8 cellular contexts compared by ENCODE assay signal in the genomic region with DNA sequence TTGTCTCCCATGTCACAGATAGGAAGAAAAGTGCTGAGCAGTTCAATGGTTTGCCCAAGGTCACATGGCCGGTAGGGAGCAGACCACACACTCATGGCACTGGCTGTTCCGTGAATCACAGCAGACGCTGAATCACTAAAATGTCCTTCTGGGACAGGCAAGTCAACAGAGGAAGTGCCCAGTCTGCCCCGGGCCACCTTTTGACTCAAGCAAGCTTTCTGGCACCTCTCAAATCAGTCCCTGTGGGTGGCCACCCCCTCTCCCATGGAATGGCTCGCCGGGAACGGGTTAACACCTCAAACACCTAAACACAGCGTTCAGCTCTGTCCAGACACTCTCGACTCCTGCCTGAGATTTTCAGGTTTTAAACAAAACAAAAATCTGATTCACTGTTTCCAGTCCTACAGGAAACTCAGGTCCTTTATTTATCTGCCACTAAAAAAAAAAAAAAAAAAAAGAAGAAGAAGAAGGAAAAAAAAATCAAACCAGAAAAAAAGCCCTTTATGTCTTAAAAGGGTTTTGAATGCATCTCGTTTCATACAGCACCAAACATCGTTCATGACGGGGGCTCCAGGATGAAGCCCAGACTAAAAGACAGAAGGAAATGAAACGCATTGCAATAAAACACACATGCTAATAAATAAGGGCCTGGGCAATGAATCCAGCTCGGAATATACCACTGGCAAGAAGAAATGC. TPM values are rescaled to one million over a fixed set of nuclear protein-coding genes. Genes with fewer than 3 reads are reported as not detected.
DNase-seq lines count a peak whose midpoint lies in the region; ATAC-seq and TF ChIP-seq lines count a peak whose summit lies in the region.

No MANE protein-coding gene starts in this region.

- H3K27me3 ChIP-seq in GM23338 (ENCODE audit: insufficient read depth) (no peaks in the 10 kb centered on the region), esophagus squamous epithelium (peaks cover 0 to 24% (median 0%) of the 10 kb centered on the region in 4 donors), skeletal muscle satellite cell (ENCODE audit: control insufficient read depth, insufficient read depth, low read length) (no peaks in the 10 kb centered on the region), esophagus muscularis mucosa (peaks cover 0 to 26% (median 0%) of the 10 kb centered on the region in 4 donors)

- peaks cover 9% of the 10 kb centered on the region; the same call in 2 of the 3 replicates for H3K9me3 Mint-ChIP-seq in GM23338

- H3K27ac ChIP-seq in GM23338 (ENCODE audit: low read depth) (peak overlapping the region; percentile 62), esophagus squamous epithelium (peak overlapping the region in 3 of 4 donors; percentile 59 to 75 (median 74)), esophagus muscularis mucosa (replicated peaks in 1 of 4) (no peak overlapping the region)

- H3F3A ChIP-seq in GM23338 (replicated peaks; ENCODE audit: low read depth) = no peaks in the 10 kb centered on the region

- peaks cover 12% of the 10 kb centered on the region for H3K4me1 ChIP-seq in GM23338 (ENCODE audit: insufficient read depth)
- H3K4me1 ChIP-seq in esophagus squamous epithelium = peaks cover 4 to 24% (median 6%) of the 10 kb centered on the region in 3 donors
- H3K4me1 ChIP-seq in skeletal muscle satellite cell (ENCODE audit: control insufficient read depth, insufficient read depth, low read length) = peaks cover 11% of the 10 kb centered on the region
- peaks cover 0 to 5% (median 0%) of the 10 kb centered on the region in 4 donors for H3K4me1 ChIP-seq in esophagus muscularis mucosa

- peaks cover 22% of the 10 kb centered on the region; the same call in 1 of the 2 replicates for H3K79me2 ChIP-seq in GM23338 (replicated peaks; ENCODE audit: insufficient read depth)

- no peaks in the 10 kb centered on the region; the same call in 1 of the 2 replicates for H4K20me1 ChIP-seq in GM23338 (replicated peaks; ENCODE audit: insufficient read depth)

- peaks cover 15% of the 10 kb centered on the region for H3K36me3 Mint-ChIP-seq in GM23338 (ENCODE audit: low read depth)

- no peak for DNase-seq in GM23338 (ENCODE audit: low spot score)
- peak; percentile 25 for DNase-seq in activated CD4-positive, alpha-beta T cell treated with anti-CD3 and anti-CD28 coated beads, Interleukin-2, amount 50 U/mL, for 1 hour
- no peak for DNase-seq in esophagus squamous epithelium (lab: John Stamatoyannopoulos, UW)
- DNase-seq in esophagus muscularis mucosa (ENCODE audit: extremely low spot score) = no peak
- no peak for DNase-seq in hepatic stellate cell (ENCODE audit: low spot score)

- no peak for TF ChIP-seq CTCF in GM23338 (conservative IDR thresholded peaks at IDR 0.05; ENCODE audit: low read depth in 2 of 2)
- no peak for TF ChIP-seq CTCF in esophagus squamous epithelium (IDR thresholded peaks at IDR 0.05)
- TF ChIP-seq CTCF in esophagus muscularis mucosa (IDR thresholded peaks at IDR 0.05) = no peak

- peaks cover 18% of the 10 kb centered on the region for H3K4me1 Mint-ChIP-seq in GM23338

- H3K4me3 Mint-ChIP-seq in GM23338 = no peak overlapping the region

- WGBS in esophagus squamous epithelium, 2 donors = 20 to 23% methylated on average over 11 to 13 of the region's 14 CpGs
- whole genome bisulfite sequencing in esophagus muscularis mucosa = 28% methylated on average over 11 of the region's 14 CpGs

- no peak overlapping the region for H3K9ac ChIP-seq in skeletal muscle satellite cell (ENCODE audit: low read depth, low read length)

- H2AFZ ChIP-seq in GM23338 = no peak overlapping the region

- H3K9me3 ChIP-seq in esophagus squamous epithelium = no peaks in the 10 kb centered on the region
- no peaks in the 10 kb centered on the region for H3K9me3 ChIP-seq in skeletal muscle satellite cell (replicated peaks; ENCODE audit: low read length)
- peaks cover 0 to 22% (median 11%) of the 10 kb centered on the region in 4 donors for H3K9me3 ChIP-seq in esophagus muscularis mucosa

- ATAC-seq in GM23338 (peak; percentile 36; the same call in 2 of the 3 replicates), GM21737 (IDR thresholded peaks at IDR 0.05; ENCODE audit: unreplicated experiment) (no peak), GM21447 (IDR thresholded peaks at IDR 0.05; ENCODE audit: unreplicated experiment) (no peak)

- no peak overlapping the region for H3K4me3 ChIP-seq in GM23338
- peak overlapping the region in 1 of 4 donors; percentile 40 for H3K4me3 ChIP-seq in esophagus squamous epithelium
- peak overlapping the region; percentile 9 for H3K4me3 ChIP-seq in skeletal muscle satellite cell (ENCODE audit: low read length)
- no peak overlapping the region for H3K4me3 ChIP-seq in esophagus muscularis mucosa

- no peak for TF ChIP-seq EP300 in esophagus muscularis mucosa (IDR thresholded peaks at IDR 0.05)

- H3K36me3 ChIP-seq in GM23338 (ENCODE audit: insufficient read depth) (no peaks in the 10 kb centered on the region), esophagus squamous epithelium (no peaks in the 10 kb centered on the region), skeletal muscle satellite cell (ENCODE audit: insufficient read depth, low read length) (no peaks in the 10 kb centered on the region), esophagus muscularis mucosa (no peaks in the 10 kb centered on the region)

- H3K4me2 ChIP-seq in GM23338 (no peak overlapping the region), skeletal muscle satellite cell (ENCODE audit: low read length) (peak overlapping the region; percentile 73)

- TF ChIP-seq POLR2A in esophagus squamous epithelium (IDR thresholded peaks at IDR 0.05) (no peak), esophagus muscularis mucosa (IDR thresholded peaks at IDR 0.05; ENCODE audit: low read depth) (no peak)

- H3K9me2 ChIP-seq in GM23338 (ENCODE audit: insufficient read depth) = no peaks in the 10 kb centered on the region

- peak overlapping the region; percentile 81 for H3K27ac Mint-ChIP-seq in GM23338

- H3K27me3 Mint-ChIP-seq in GM23338 (ENCODE audit: insufficient read depth, low read depth, poor library complexity) = no peaks in the 10 kb centered on the region

- intact Hi-C loops in esophagus squamous epithelium (cut with DNase I) (no loop called here), esophagus muscularis mucosa (cut with DNase I) (no loop called here)

TF ChIP-seq in GM23338, 12 proteins besides CTCF, POLR2A, EP300 and RAD21:
- TF ChIP-seq POLR2AphosphoS5 (IDR thresholded peaks at IDR 0.05; ENCODE audit: low read depth) (no peak), EZH2 (IDR thresholded peaks at IDR 0.05; ENCODE audit: low read depth, unreplicated experiment) (no peak), ZNF114 (CRISPR knock-in tag; IDR thresholded peaks at IDR 0.05) (no peak), STAT1 (IDR thresholded peaks at IDR 0.05; ENCODE audit: unreplicated experiment) (no peak), ZNF331 (CRISPR knock-in tag; IDR thresholded peaks at IDR 0.05; ENCODE audit: low read depth) (no peak), CREB1 (CRISPR knock-in tag; IDR thresholded peaks at IDR 0.05; ENCODE audit: low read depth) (no peak)

RNA-seq across cellular contexts. Expression of gene CARD11, which starts 15.4 kb away (rescaled TPM):
- total RNA-seq in GM23338 (2014; rRNA removed; shearing (Covaris generic)) = 29.0 and 32.9 TPM in 2 replicates
- 17.7 and 19.0 TPM in 2 replicates for polyA plus RNA-seq in GM23338 (2016; fragmentation: Nextera tagmentation; extraction: Ambion mirVana)
- total RNA-seq in esophagus squamous epithelium = 1 to 10 TPM in 3 of 4 donors, under 1 TPM in 1; 0.92 to 2.6 (median 1.6) TPM
- under 0.01 TPM in 1 of 2 replicates, not detected in the other for total RNA-seq in skeletal muscle satellite cell (2012; rRNA removed)
- 1 to 10 TPM in 1 of 4 donors, under 1 TPM in 3; 0.26 to 2.0 (median 0.70) TPM for total RNA-seq in esophagus muscularis mucosa

Comparison
In these comparisons a context has a peak if more than half of its experiments do, and no peak if none do; other contexts are left out.
1. H3K27ac ChIP-seq: peak in GM23338 (single experiment) and esophagus squamous epithelium (3 of 4); none in esophagus muscularis mucosa (0 of 4).